8 cellular contexts compared by ENCODE assay signal in genomic region chr2:132038179-132038882, GRCh38.
DNase-seq lines count a peak whose midpoint lies in the region; ATAC-seq, FAIRE-seq and TF ChIP-seq lines count a peak whose summit lies in the region.

No MANE protein-coding gene starts in this region.

- H3K27ac Mint-ChIP-seq in naive B cell: no peak overlapping the region
- H3K27ac Mint-ChIP-seq in activated naive CD8-positive, alpha-beta T cell treated with anti-CD3 and anti-CD28 coated beads, Interleukin-2, amount 50 U/mL, for 24 hours: no peak overlapping the region

- no peaks in the 10 kb centered on the region for H3F3A ChIP-seq in GM23248 (ENCODE audit: insufficient read depth)

- WGBS in GM23248 (ENCODE audit: low coverage in 1 of 2, low lambda C conversion rate in 2 of 2, missing lambda C conversion rate in 2 of 2), 2 experiments: 2 to 4% methylated on average over 18 to 78 of the region's 84 CpGs

- H3K9me3 Mint-ChIP-seq in naive B cell: peaks cover 2 to 21% (median 5%) of the 10 kb centered on the region in 7 donors
- peaks cover 4% of the 10 kb centered on the region for H3K9me3 Mint-ChIP-seq in activated naive CD8-positive, alpha-beta T cell treated with anti-CD3 and anti-CD28 coated beads, Interleukin-2, amount 50 U/mL, for 24 hours

- H3K36me3 ChIP-seq in GM23248 (ENCODE audit: low read depth): no peaks in the 10 kb centered on the region
- H3K36me3 ChIP-seq in bronchial epithelial cell (ENCODE audit: control insufficient read depth, insufficient read depth, low read length): no peaks in the 10 kb centered on the region

- H3K27ac ChIP-seq in GM23248: no peak overlapping the region

- H3K27me3 ChIP-seq in GM23248 (replicated peaks; ENCODE audit: insufficient read depth): peaks cover 35% of the 10 kb centered on the region
- peaks cover 10% of the 10 kb centered on the region for H3K27me3 ChIP-seq in bronchial epithelial cell (ENCODE audit: control insufficient read depth, insufficient read depth, low read length)

- H2AFZ ChIP-seq in GM23248: peak overlapping the region; percentile 86

- H3K79me2 ChIP-seq in GM23248 (ENCODE audit: insufficient read depth): no peaks in the 10 kb centered on the region

- no peak for TF ChIP-seq CTCF in AG10803 (conservative IDR thresholded peaks at IDR 0.05; ENCODE audit: low read length)
- no peak for TF ChIP-seq CTCF in bronchial epithelial cell (IDR thresholded peaks at IDR 0.05; ENCODE audit: insufficient read depth, low read length, severe bottlenecking)

- H3K4me1 Mint-ChIP-seq in naive B cell: peaks cover 0 to 2% (median 0%) of the 10 kb centered on the region in 3 donors
- H3K4me1 Mint-ChIP-seq in activated naive CD8-positive, alpha-beta T cell treated with anti-CD3 and anti-CD28 coated beads, Interleukin-2, amount 50 U/mL, for 24 hours: no peaks in the 10 kb centered on the region

- H3K4me3 ChIP-seq in AG10803 (ENCODE audit: low read length) (peak overlapping the region; percentile 44), GM23248 (peak overlapping the region; percentile 69), bronchial epithelial cell (ENCODE audit: low read depth, low read length) (peak overlapping the region; percentile 29)

- H3K9me3 ChIP-seq in GM23248 (ENCODE audit: low read depth): no peaks in the 10 kb centered on the region

- H3K9ac ChIP-seq in GM23248: no peak overlapping the region

- in situ Hi-C loops in GM23248 (cut with MboI): no loop called here

- H3K4me2 ChIP-seq in GM23248 (ENCODE audit: unreplicated experiment): peak overlapping the region; percentile 81

- no peaks in the 10 kb centered on the region for H4K20me1 ChIP-seq in GM23248 (ENCODE audit: insufficient read depth)

- DNase-seq in AG10803 (ENCODE audit: low read depth) (no peak), GM23248 (peak; percentile 27), bronchial epithelial cell (ENCODE audit: low read depth) (no peak), naive B cell (no peak), KG1 (lab: John Stamatoyannopoulos, UW) (no peak)
- no peak for DNase-seq in activated naive CD8-positive, alpha-beta T cell treated with anti-CD3 and anti-CD28 coated beads, Interleukin-2, amount 50 U/mL, for 24 hours

- ATAC-seq in naive B cell (ENCODE audit: low read depth in 2 of 2) (no peak), HG02623 (IDR thresholded peaks at IDR 0.05; ENCODE audit: unreplicated experiment) (no peak), HG02938 (IDR thresholded peaks at IDR 0.05; ENCODE audit: unreplicated experiment) (no peak)
- no peak for ATAC-seq in activated naive CD8-positive, alpha-beta T cell treated with anti-CD3 and anti-CD28 coated beads, Interleukin-2, amount 50 U/mL, for 24 hours

- H3K4me1 ChIP-seq in GM23248 (ENCODE audit: insufficient read depth): no peaks in the 10 kb centered on the region

- 0 out of 2 replicates have a peak, but pooled peaks cover 4% of the 10 kb centered on the region for H3K9me2 ChIP-seq in GM23248 (ENCODE audit: insufficient read depth)

- no peak for FAIRE-seq in bronchial epithelial cell (lab: Jason Lieb, UNC)

- H3K4me3 Mint-ChIP-seq in naive B cell: peak overlapping the region in 7 of 8 donors; percentile 67 to 90 (median 78)
- H3K4me3 Mint-ChIP-seq in activated naive CD8-positive, alpha-beta T cell treated with anti-CD3 and anti-CD28 coated beads, Interleukin-2, amount 50 U/mL, for 24 hours: no peak overlapping the region

- peaks cover 0 to 8% of the 10 kb centered on the region in 2 donors for H3K36me3 Mint-ChIP-seq in naive B cell
- no peaks in the 10 kb centered on the region for H3K36me3 Mint-ChIP-seq in activated naive CD8-positive, alpha-beta T cell treated with anti-CD3 and anti-CD28 coated beads, Interleukin-2, amount 50 U/mL, for 24 hours (ENCODE audit: low read depth)

- H3K27me3 Mint-ChIP-seq in naive B cell: peaks cover 27 to 46% (median 34%) of the 10 kb centered on the region in 3 donors
- peaks cover 39% of the 10 kb centered on the region for H3K27me3 Mint-ChIP-seq in activated naive CD8-positive, alpha-beta T cell treated with anti-CD3 and anti-CD28 coated beads, Interleukin-2, amount 50 U/mL, for 24 hours
